12 cellular contexts compared by ENCODE assay signal in genomic region chr2:213253162-213253561, GRCh38.
"Had no signal": no experiment of that assay in that cellular context is flagged by ENCODE, and none has a peak within 500 bp of the region (broad histone marks: within the 10 kb centered on the region; RNA-seq: fewer than 3 reads in every experiment).

No MANE protein-coding gene starts in this region.

- H3K9me3 ChIP-seq: neutrophil, right atrium auricular region, vagina had no signal

- DNase-seq: activated CD4-positive, alpha-beta T cell treated with anti-CD3 and anti-CD28 coated beads for 1 hour; activated CD4-positive, alpha-beta T cell treated with anti-CD3 and anti-CD28 coated beads, Interleukin-2, amount 50 U/mL, for 48 hours; activated CD8-positive, alpha-beta memory T cell treated with anti-CD3 and anti-CD28 coated beads, Interleukin-2, amount 10 ng/mL, durations not matched to agents 7 days and 5 days; activated effector memory CD4-positive, alpha-beta T cell treated with Interleukin-2 at 50 U/mL for 16 hours; activated T-cell treated with anti-CD3 and anti-CD28 coated beads, Interleukin-2, amount 50 U/mL, for 24 hours; amygdala; cerebellar nuclear complex; hippocampal formation had no signal

- H3K4me1 ChIP-seq: right atrium auricular region, vagina had no signal

- H3K4me3 ChIP-seq: right atrium auricular region, skin epidermis, vagina had no signal

- H3K27ac ChIP-seq: neutrophil, right atrium auricular region, skin epidermis, vagina had no signal

- H3K36me3 ChIP-seq: neutrophil, right atrium auricular region, vagina had no signal

- H3K27me3 ChIP-seq: right atrium auricular region, vagina had no signal
